21 cellular contexts compared by ENCODE assay signal in genomic region chr1:3658231-3658615, GRCh38. TPM values are rescaled to one million over a fixed set of nuclear protein-coding genes. Genes with fewer than 3 reads are reported as not detected.
DNase-seq lines count a peak whose midpoint lies in the region; ATAC-seq, FAIRE-seq and TF ChIP-seq lines count a peak whose summit lies in the region.
"Had no signal": no experiment of that assay in that cellular context is flagged by ENCODE, and none has a peak within 500 bp of the region (broad histone marks: within the 10 kb centered on the region; RNA-seq: fewer than 3 reads in every experiment).

No MANE protein-coding gene starts in this region.

- 97% methylated on average over 14 of the region's 14 CpGs for WGBS in GM12878 (ENCODE audit: insufficient coverage, insufficient replicate concordance, low lambda C conversion rate, missing lambda C conversion rate)

- ATAC-seq in GM12878, result no peak
- no peak for ATAC-seq in GM21526 (IDR thresholded peaks at IDR 0.05; ENCODE audit: low FRiP score, unreplicated experiment)
- ATAC-seq: HCT116 had no signal

- H3K27ac Mint-ChIP-seq in neural crest cell (ENCODE audit: unreplicated experiment) (no peak overlapping the region), Caco-2 (ENCODE audit: unreplicated experiment) (no peak overlapping the region)

- TF ChIP-seq EP300 in GM12878 (IDR thresholded peaks at IDR 0.05; ENCODE audit: borderline replicate concordance in 1 of 2, control insufficient read depth in 1 of 2, low read depth in 2 of 2, low read length in 2 of 2), result no peak

- H3K9me3 ChIP-seq in left ventricle myocardium inferior (replicated peaks) (no peaks in the 10 kb centered on the region), GM12878 (replicated peaks; ENCODE audit: control insufficient read depth, insufficient read depth, low read length) (no peaks in the 10 kb centered on the region), Caco-2 (no peaks in the 10 kb centered on the region)
- H3K9me3 ChIP-seq: Peyer's patch had no signal

- intact Hi-C loops in cardiac septum (cut with DNase I) (no loop called here), left ventricle myocardium inferior (cut with micrococcal nuclease) (no loop called here), GM12878 (cut with micrococcal nuclease; ENCODE audit: unreplicated experiment) (no loop called here), Caco-2 (cut with micrococcal nuclease; ENCODE audit: unreplicated experiment) (no loop called here)

- H3K4me2 ChIP-seq in GM12878 (ENCODE audit: control insufficient read depth, insufficient read depth), result peak overlapping the region; percentile 76

- H3K27ac ChIP-seq in left ventricle myocardium inferior (replicated peaks) (no peak overlapping the region), GM12878 (ENCODE audit: control insufficient read depth, insufficient read depth) (peak overlapping the region; percentile 93)
- H3K27ac ChIP-seq: GM23248, Peyer's patch had no signal

- H2AFZ ChIP-seq in GM12878 (ENCODE audit: control insufficient read depth, low read depth, low read length), result no peak overlapping the region
- H2AFZ ChIP-seq: GM23248 had no signal

- RAD21 ChIA-PET in GM12878 (lab: Charles Lee; ENCODE audit: unreplicated experiment), result interaction anchor here (1.0 kb wide), 1 partner anchor 39 kb away, joined by 3 read pairs; no protein-coding TSS in a partner anchor

- CTCF ChIA-PET in GM12878 (lab: Yijun Ruan, JAX), result interaction anchor here (1.0 kb wide), 1 partner anchor 9 kb away, joined by 3 read pairs; no protein-coding TSS in a partner anchor
- CTCF ChIA-PET in Caco-2 (lab: Charles Lee), result no interaction called here

- peaks cover 93% of the 10 kb centered on the region for H3K79me2 ChIP-seq in GM12878 (ENCODE audit: control insufficient read depth, insufficient read depth, low read length)

- SMC1A ChIA-PET in GM12878 (lab: Charles Lee; ENCODE audit: uncharacterized antibody, unreplicated experiment), result interaction anchor here (1.0 to 1.5 kb wide), 2 partner anchors 8 to 16 kb away, joined by 3 to 5 read pairs; partner anchors contain the start of gene WRAP73

- H3K27me3 ChIP-seq in left ventricle myocardium inferior (ENCODE audit: low read depth), result peaks cover 65% of the 10 kb centered on the region
- no peaks in the 10 kb centered on the region for H3K27me3 ChIP-seq in GM12878 (replicated peaks in 1 of 2; ENCODE audit: control insufficient read depth in 2 of 2, insufficient read depth in 2 of 2, low read length in 1 of 2)
- H3K27me3 ChIP-seq in Caco-2 (replicated peaks; ENCODE audit: control insufficient read depth, insufficient read depth, low read length), result no peaks in the 10 kb centered on the region

- H3K9ac ChIP-seq in GM12878 (ENCODE audit: control insufficient read depth, insufficient read depth, low read length), result no peak overlapping the region
- H3K9ac ChIP-seq: GM23248 had no signal

- H3K36me3 Mint-ChIP-seq in neural crest cell (ENCODE audit: low read depth) (no peaks in the 10 kb centered on the region), Caco-2 (ENCODE audit: insufficient read depth, unreplicated experiment) (peaks cover 10% of the 10 kb centered on the region)

- H4K20me1 ChIP-seq in GM12878 (ENCODE audit: control insufficient read depth, insufficient read depth), result no peaks in the 10 kb centered on the region

- in situ Hi-C loops in GM12878 (cut with MboI), result no loop called here

- H3K4me3 Mint-ChIP-seq in neural crest cell (peak overlapping the region; percentile 9), Caco-2 (ENCODE audit: unreplicated experiment) (no peak overlapping the region)

- no peak overlapping the region for H3K4me3 ChIP-seq in left ventricle myocardium inferior
- H3K4me3 ChIP-seq in GM12878, result no peak overlapping the region
- H3K4me3 ChIP-seq in Caco-2 (ENCODE audit: low read depth, low read length), result no peak overlapping the region
- H3K4me3 ChIP-seq: GM23248, Peyer's patch had no signal

- H3K9me3 Mint-ChIP-seq in neural crest cell (no peaks in the 10 kb centered on the region), Caco-2 (ENCODE audit: unreplicated experiment) (no peaks in the 10 kb centered on the region)

- H3K27me3 Mint-ChIP-seq in neural crest cell (ENCODE audit: low read depth) (peaks cover 69% of the 10 kb centered on the region), Caco-2 (ENCODE audit: insufficient read depth, unreplicated experiment) (no peaks in the 10 kb centered on the region)

- FAIRE-seq in GM12878 (lab: Jason Lieb, UNC), result no peak
- FAIRE-seq in GM12892 (lab: Jason Lieb, UNC), result no peak
- FAIRE-seq: A204.1 had no signal

- H3K4me1 Mint-ChIP-seq in neural crest cell, result peaks cover 8% of the 10 kb centered on the region
- no peaks in the 10 kb centered on the region for H3K4me1 Mint-ChIP-seq in Caco-2 (ENCODE audit: low read depth, unreplicated experiment)

- H3K36me3 ChIP-seq in left ventricle myocardium inferior (no peaks in the 10 kb centered on the region), GM12878 (ENCODE audit: control insufficient read depth in 2 of 2, insufficient read depth in 2 of 2, low read length in 1 of 2) (peaks cover 0 to 2% of the 10 kb centered on the region in 2 experiments; a peak in 2 of 4 replicates), Caco-2 (ENCODE audit: control insufficient read depth, insufficient read depth, low read length) (no peaks in the 10 kb centered on the region)
- H3K36me3 ChIP-seq: Peyer's patch had no signal

- TF ChIP-seq POLR2A in GM12878 (IDR thresholded peaks at IDR 0.05; ENCODE audit: low read depth, low read length), result no peak
- no peak for TF ChIP-seq POLR2A in GM12892 (IDR thresholded peaks at IDR 0.05; ENCODE audit: low read depth, low read length)

- BruUV-seq in GM12878 (replicated peaks; lab: Mats Ljungman, UMichigan) (no TSS peak), Caco-2 (replicated peaks; lab: Mats Ljungman, UMichigan) (no TSS peak)

- no peak for TF ChIP-seq RAD21 in GM12878 (IDR thresholded peaks at IDR 0.05; ENCODE audit: insufficient read depth, low read depth, low read length)

- DNase-seq in cardiac septum (ENCODE audit: low spot score), result peak; percentile 15
- DNase-seq in left ventricle myocardium inferior, result no peak
- DNase-seq in GM12878 (ENCODE audit: low read depth, low spot score), result no peak
- no peak for DNase-seq in neural crest cell (ENCODE audit: low read depth, low spot score)
- no peak for DNase-seq in Caco-2
- no peak for DNase-seq in GM12892 (ENCODE audit: insufficient read length)
- DNase-seq: C1 segment of cervical spinal cord, EL, GM23248, IMR-90, Kasumi-1, MM.1S, NCI-H1105, NCI-H1694, NCI-H345, SHP77 treated with DMSO at 0.1 percent for 48 hours had no signal

- H3K4me1 ChIP-seq in left ventricle myocardium inferior (peaks cover 11% of the 10 kb centered on the region), GM12878 (ENCODE audit: control insufficient read depth, insufficient read depth, low read length) (peaks cover 57% of the 10 kb centered on the region), Caco-2 (0 out of 2 replicates have a peak, but pooled peaks cover 5% of the 10 kb centered on the region)
- H3K4me1 ChIP-seq: Peyer's patch had no signal

- POLR2A ChIA-PET in GM12878 (lab: Charles Lee) (interaction anchor here (0.5 to 11.3 kb wide), 3 partner anchors 8 to 109 kb away, joined by 3 to 184 read pairs (median 3); no protein-coding TSS in a partner anchor), Caco-2 (lab: Charles Lee) (no interaction called here)

- TF ChIP-seq CTCF in left ventricle myocardium inferior (IDR thresholded peaks at IDR 0.05; ENCODE audit: borderline replicate concordance), result no peak
- TF ChIP-seq CTCF in GM12878 (IDR thresholded peaks at IDR 0.05 in 2 of 3, conservative IDR thresholded peaks at IDR 0.05 in 1 of 3; ENCODE audit: control insufficient read depth in 2 of 3, extremely low read depth in 1 of 3, insufficient read depth in 1 of 3, low read depth in 3 of 3, low read length in 3 of 3), result no peak
- TF ChIP-seq CTCF in neural crest cell (conservative IDR thresholded peaks at IDR 0.05), result no peak
- no peak for TF ChIP-seq CTCF in Caco-2 (IDR thresholded peaks at IDR 0.05; ENCODE audit: insufficient read depth in 1 of 2, low read depth in 1 of 2, low read length in 1 of 2, severe bottlenecking in 1 of 2, unreplicated experiment in 1 of 2)

RNA-seq across cellular contexts. Expression of gene TP73, which starts 5.9 kb away (rescaled TPM):
- total RNA-seq in cardiac septum, result 0.30 TPM
- total RNA-seq in left ventricle myocardium inferior, result 0.05 TPM
- 89.6 and 102 TPM in 2 replicates for total RNA-seq in GM12878 (2013; cell fraction: nucleolus; rRNA removed)
- 18.6 and 20.4 TPM in 2 replicates for total RNA-seq in GM12878 (2014; rRNA removed)
- total RNA-seq in GM12878 (2014; rRNA removed; fragmentation: Illumina TruSeq; extraction: Trizol), result 7.8 and 8.5 TPM in 2 replicates
- total RNA-seq in GM12878 (2021), result 49.6 and 54.2 TPM in 2 replicates
- polyA plus RNA-seq in GM12878 (2011; ENCODE audit: low read depth), result 5.6 TPM
- polyA plus RNA-seq in GM12878 (2011; rRNA removed), result 3.3 and 6.5 TPM in 2 replicates
- polyA plus RNA-seq in GM12878 (2011; cell fraction: cytosol; rRNA removed), result 9.1 and 11.1 TPM in 2 replicates
- polyA plus RNA-seq in GM12878 (2011; cell fraction: nucleus; rRNA removed), result 63.3 and 74.6 TPM in 2 replicates
- polyA plus RNA-seq in GM12878 (2012), result 19.5 and 20.0 TPM in 2 replicates
- 3.4 and 9.3 TPM in 2 replicates for polyA plus RNA-seq in GM12878 (2014; fragmentation: Illumina TruSeq; extraction: Trizol)
- polyA plus RNA-seq in GM12878 (2014; fragmentation: Nextera tagmentation; extraction: Ambion mirVana), result under 1 TPM; 0.08 to 0.22 TPM
- 20.4 and 28.7 TPM in 2 replicates for polyA plus RNA-seq in GM12878 (2014; rRNA removed)
- polyA plus RNA-seq in GM12878 (2016; fragmentation: Nextera tagmentation; extraction: Ambion mirVana), result 10 to 100 TPM; 24.8 to 29.4 TPM
- polyA minus RNA-seq in GM12878 (2011; rRNA and poly(A)+ RNA removed), result 10.9 and 22.2 TPM in 2 replicates
- polyA minus RNA-seq in GM12878 (2011; cell fraction: cytosol; rRNA and poly(A)+ RNA removed), result 13.4 and 15.6 TPM in 2 replicates
- polyA minus RNA-seq in GM12878 (2011; cell fraction: nucleus; rRNA and poly(A)+ RNA removed), result 23.7 and 49.5 TPM in 2 replicates
- 1.5 and 2.1 TPM in 2 replicates for total RNA-seq in neural crest cell
- 11.7 and 11.9 TPM in 2 replicates for total RNA-seq in Caco-2 (2022)
- 5.7 TPM for polyA plus RNA-seq in GM12892 (2012; ENCODE audit: missing spikeins)
- total RNA-seq: GM23248, HT1080, IMR-90 had no signal
- polyA plus RNA-seq: GM23248, IMR-90 had no signal

RNA-seq across cellular contexts. Expression of gene WRAP73, which starts 8.3 kb away (rescaled TPM):
- total RNA-seq in cardiac septum (14.3 TPM), left ventricle myocardium inferior (12.7 TPM), GM12878 (2014; rRNA removed) (41.9 and 49.1 TPM in 2 replicates), GM12878 (2014; rRNA removed; fragmentation: Illumina TruSeq; extraction: Trizol) (22.8 and 23.8 TPM in 2 replicates), GM12878 (2021) (37.8 and 44.4 TPM in 2 replicates), neural crest cell (26.0 and 28.9 TPM in 2 replicates), Caco-2 (2022) (25.1 and 31.6 TPM in 2 replicates)
- 44.4 and 44.8 TPM in 2 replicates for total RNA-seq in GM12878 (2013; cell fraction: nucleolus; rRNA removed)
- 10.6 TPM for polyA plus RNA-seq in GM12878 (2011; ENCODE audit: low read depth)
- polyA plus RNA-seq in GM12878 (2011; rRNA removed) (28.7 and 49.1 TPM in 2 replicates), GM12878 (2014; fragmentation: Illumina TruSeq; extraction: Trizol) (13.8 and 46.8 TPM in 2 replicates), GM12878 (2014; fragmentation: Nextera tagmentation; extraction: Ambion mirVana) (1 to 10 TPM; 3.2 to 7.6 TPM), GM12878 (2014; rRNA removed) (65.8 and 72.6 TPM in 2 replicates), GM12878 (2016; fragmentation: Nextera tagmentation; extraction: Ambion mirVana) (10 to 100 TPM; 52.5 to 58.5 TPM)
- polyA plus RNA-seq in GM12878 (2011; cell fraction: cytosol; rRNA removed), result 63.6 and 87.5 TPM in 2 replicates
- 186 and 229 TPM in 2 replicates for polyA plus RNA-seq in GM12878 (2011; cell fraction: nucleus; rRNA removed)
- 21.0 and 25.2 TPM in 2 replicates for polyA plus RNA-seq in GM12878 (2012)
- 22.7 and 36.0 TPM in 2 replicates for polyA minus RNA-seq in GM12878 (2011; rRNA and poly(A)+ RNA removed)
- polyA minus RNA-seq in GM12878 (2011; cell fraction: cytosol; rRNA and poly(A)+ RNA removed), result 15.2 and 22.9 TPM in 2 replicates
- polyA minus RNA-seq in GM12878 (2011; cell fraction: nucleus; rRNA and poly(A)+ RNA removed), result 34.2 and 49.2 TPM in 2 replicates
- polyA plus RNA-seq in GM12892 (2012; ENCODE audit: missing spikeins), result 18.5 TPM

RNA-seq across cellular contexts. Expression of gene TPRG1L, which starts 33.4 kb away (rescaled TPM):
- total RNA-seq in cardiac septum (44.3 TPM), left ventricle myocardium inferior (54.0 TPM), GM12878 (2014; rRNA removed) (5.3 and 5.8 TPM in 2 replicates), GM12878 (2014; rRNA removed; fragmentation: Illumina TruSeq; extraction: Trizol) (7.3 and 7.6 TPM in 2 replicates), GM12878 (2021) (9.6 and 10.9 TPM in 2 replicates), neural crest cell (14.5 and 14.9 TPM in 2 replicates), Caco-2 (2022) (39.0 and 43.9 TPM in 2 replicates)
- 3.6 and 3.8 TPM in 2 replicates for total RNA-seq in GM12878 (2013; cell fraction: nucleolus; rRNA removed)
- polyA plus RNA-seq in GM12878 (2011; ENCODE audit: low read depth), result 11.2 TPM
- polyA plus RNA-seq in GM12878 (2011; rRNA removed) (14.6 and 16.5 TPM in 2 replicates), GM12878 (2014; fragmentation: Illumina TruSeq; extraction: Trizol) (12.1 and 12.2 TPM in 2 replicates), GM12878 (2014; fragmentation: Nextera tagmentation; extraction: Ambion mirVana) (1 to 10 TPM; 1.5 to 5.2 TPM), GM12878 (2014; rRNA removed) (10.5 and 11.6 TPM in 2 replicates), GM12878 (2016; fragmentation: Nextera tagmentation; extraction: Ambion mirVana) (1 to 10 TPM; 6.9 to 8.3 TPM)
- polyA plus RNA-seq in GM12878 (2011; cell fraction: cytosol; rRNA removed), result 16.9 and 19.2 TPM in 2 replicates
- polyA plus RNA-seq in GM12878 (2011; cell fraction: nucleus; rRNA removed), result 5.5 and 7.1 TPM in 2 replicates
- polyA plus RNA-seq in GM12878 (2012), result 15.3 TPM in 2 replicates
- polyA minus RNA-seq in GM12878 (2011; rRNA and poly(A)+ RNA removed), result 9.4 and 14.6 TPM in 2 replicates
- polyA minus RNA-seq in GM12878 (2011; cell fraction: cytosol; rRNA and poly(A)+ RNA removed), result 5.7 and 6.7 TPM in 2 replicates
- polyA minus RNA-seq in GM12878 (2011; cell fraction: nucleus; rRNA and poly(A)+ RNA removed), result 1.6 and 3.5 TPM in 2 replicates
- 11.4 TPM for polyA plus RNA-seq in GM12892 (2012; ENCODE audit: missing spikeins)

RNA-seq across cellular contexts. Expression of gene MEGF6, which starts 46.9 kb away (rescaled TPM):
- total RNA-seq in cardiac septum, result 9.3 TPM
- total RNA-seq in left ventricle myocardium inferior, result 9.5 TPM
- total RNA-seq in GM12878 (2013; cell fraction: nucleolus; rRNA removed), result 23.2 and 27.8 TPM in 2 replicates
- total RNA-seq in GM12878 (2014; rRNA removed), result not detected in 2 replicates
- total RNA-seq in GM12878 (2014; rRNA removed; fragmentation: Illumina TruSeq; extraction: Trizol), result not detected in 2 replicates
- total RNA-seq in GM12878 (2021), result 0.32 and 0.41 TPM in 2 replicates
- polyA plus RNA-seq in GM12878 (2011; ENCODE audit: low read depth), result not detected
- 0.06 TPM in 1 of 2 replicates, not detected in the other for polyA plus RNA-seq in GM12878 (2011; rRNA removed)
- polyA plus RNA-seq in GM12878 (2011; cell fraction: cytosol; rRNA removed), result 0.03 TPM in 2 replicates
- polyA plus RNA-seq in GM12878 (2011; cell fraction: nucleus; rRNA removed), result 1.6 and 1.8 TPM in 2 replicates
- polyA plus RNA-seq in GM12878 (2012), result 0.20 and 0.24 TPM in 2 replicates
- not detected in 2 replicates for polyA plus RNA-seq in GM12878 (2014; fragmentation: Illumina TruSeq; extraction: Trizol)
- polyA plus RNA-seq in GM12878 (2014; fragmentation: Nextera tagmentation; extraction: Ambion mirVana), result not detected
- polyA plus RNA-seq in GM12878 (2014; rRNA removed), result 0.01 and 0.03 TPM in 2 replicates
- not detected for polyA plus RNA-seq in GM12878 (2016; fragmentation: Nextera tagmentation; extraction: Ambion mirVana)
- 0.05 TPM in 1 of 2 replicates, not detected in the other for polyA minus RNA-seq in GM12878 (2011; rRNA and poly(A)+ RNA removed)
- 0.21 and 0.27 TPM in 2 replicates for polyA minus RNA-seq in GM12878 (2011; cell fraction: cytosol; rRNA and poly(A)+ RNA removed)
- polyA minus RNA-seq in GM12878 (2011; cell fraction: nucleus; rRNA and poly(A)+ RNA removed), result 0.19 and 0.24 TPM in 2 replicates
- total RNA-seq in neural crest cell, result 36.7 and 38.8 TPM in 2 replicates
- total RNA-seq in Caco-2 (2022), result 12.1 and 13.3 TPM in 2 replicates
- polyA plus RNA-seq in GM12892 (2012; ENCODE audit: missing spikeins), result 0.19 TPM
